2 cellular contexts compared by ENCODE assay signal in the genomic region with DNA sequence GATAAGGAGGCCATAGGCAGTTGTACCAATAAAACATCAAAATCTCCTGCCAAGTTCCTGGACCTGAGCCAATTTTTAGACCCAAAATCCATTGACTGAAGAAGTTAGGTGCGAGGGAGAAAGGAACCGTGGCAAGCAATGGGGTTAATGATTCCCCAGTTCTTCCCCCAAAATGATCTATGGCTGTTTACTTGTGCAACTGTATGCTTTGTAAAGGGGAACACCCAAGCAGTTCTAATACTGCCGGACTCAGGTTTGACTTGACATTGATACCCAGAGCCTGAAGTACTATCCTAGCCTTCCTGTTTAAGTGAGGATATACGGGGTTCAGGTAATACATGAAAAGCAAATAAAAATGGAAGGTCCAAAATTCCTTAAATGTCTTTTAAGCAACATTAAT.
TF ChIP-seq lines count a peak whose summit lies in the region.

No MANE protein-coding gene starts in this region.

TF ChIP-seq in HepG2, 621 proteins besides CTCF, POLR2A, EP300 and RAD21:
- TF ChIP-seq FOXP1 (IDR thresholded peaks at IDR 0.05): no peak
- TF ChIP-seq FOXP1 (CRISPR knock-in tag; IDR thresholded peaks at IDR 0.05): peak; percentile 55
- no peak for TF ChIP-seq BORCS8-MEF2B (CRISPR knock-in tag; IDR thresholded peaks at IDR 0.05)
- peak; percentile 58 for TF ChIP-seq CEBPG (CRISPR knock-in tag; IDR thresholded peaks at IDR 0.05)
- TF ChIP-seq ZNF652 (CRISPR knock-in tag; IDR thresholded peaks at IDR 0.05; ENCODE audit: borderline replicate concordance, low read depth): peak; percentile 44; the same call in 1 of the 2 replicates
- no peak for TF ChIP-seq PHF8 (CRISPR knock-in tag; IDR thresholded peaks at IDR 0.05)
- TF ChIP-seq SMARCC2 (IDR thresholded peaks at IDR 0.05): no peak
- TF ChIP-seq ZNF841 (CRISPR knock-in tag; IDR thresholded peaks at IDR 0.05; ENCODE audit: borderline replicate concordance): no peak
- TF ChIP-seq SOX6 (IDR thresholded peaks at IDR 0.05): no peak
- TF ChIP-seq SOX6 (CRISPR knock-in tag; IDR thresholded peaks at IDR 0.05): peak; percentile 32; the same call in 1 of the 2 replicates
- TF ChIP-seq FOXA3 (CRISPR knock-in tag; IDR thresholded peaks at IDR 0.05): peak; percentile 49
- TF ChIP-seq ZNF670 (CRISPR knock-in tag; IDR thresholded peaks at IDR 0.05; ENCODE audit: borderline replicate concordance): no peak
- 0 out of 2 replicates have a peak, but pooled peaks have one; percentile 10 for TF ChIP-seq MED1 (CRISPR knock-in tag; IDR thresholded peaks at IDR 0.05)
- TF ChIP-seq, protein P1, sequence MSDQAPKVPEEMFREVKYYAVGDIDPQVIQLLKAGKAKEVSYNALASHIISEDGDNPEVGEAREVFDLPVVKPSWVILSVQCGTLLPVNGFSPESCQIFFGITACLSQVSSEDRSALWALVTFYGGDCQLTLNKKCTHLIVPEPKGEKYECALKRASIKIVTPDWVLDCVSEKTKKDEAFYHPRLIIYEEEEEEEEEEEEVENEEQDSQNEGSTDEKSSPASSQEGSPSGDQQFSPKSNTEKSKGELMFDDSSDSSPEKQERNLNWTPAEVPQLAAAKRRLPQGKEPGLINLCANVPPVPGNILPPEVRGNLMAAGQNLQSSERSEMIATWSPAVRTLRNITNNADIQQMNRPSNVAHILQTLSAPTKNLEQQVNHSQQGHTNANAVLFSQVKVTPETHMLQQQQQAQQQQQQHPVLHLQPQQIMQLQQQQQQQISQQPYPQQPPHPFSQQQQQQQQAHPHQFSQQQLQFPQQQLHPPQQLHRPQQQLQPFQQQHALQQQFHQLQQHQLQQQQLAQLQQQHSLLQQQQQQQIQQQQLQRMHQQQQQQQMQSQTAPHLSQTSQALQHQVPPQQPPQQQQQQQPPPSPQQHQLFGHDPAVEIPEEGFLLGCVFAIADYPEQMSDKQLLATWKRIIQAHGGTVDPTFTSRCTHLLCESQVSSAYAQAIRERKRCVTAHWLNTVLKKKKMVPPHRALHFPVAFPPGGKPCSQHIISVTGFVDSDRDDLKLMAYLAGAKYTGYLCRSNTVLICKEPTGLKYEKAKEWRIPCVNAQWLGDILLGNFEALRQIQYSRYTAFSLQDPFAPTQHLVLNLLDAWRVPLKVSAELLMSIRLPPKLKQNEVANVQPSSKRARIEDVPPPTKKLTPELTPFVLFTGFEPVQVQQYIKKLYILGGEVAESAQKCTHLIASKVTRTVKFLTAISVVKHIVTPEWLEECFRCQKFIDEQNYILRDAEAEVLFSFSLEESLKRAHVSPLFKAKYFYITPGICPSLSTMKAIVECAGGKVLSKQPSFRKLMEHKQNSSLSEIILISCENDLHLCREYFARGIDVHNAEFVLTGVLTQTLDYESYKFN (CRISPR knock-in tag; conservative IDR thresholded peaks at IDR 0.05): peak; percentile 53
- no peak for TF ChIP-seq LCORL (IDR thresholded peaks at IDR 0.05)
- peak; percentile 44; the same call in 1 of the 2 replicates for TF ChIP-seq LCORL (CRISPR knock-in tag; IDR thresholded peaks at IDR 0.05)
- TF ChIP-seq, protein P2, sequence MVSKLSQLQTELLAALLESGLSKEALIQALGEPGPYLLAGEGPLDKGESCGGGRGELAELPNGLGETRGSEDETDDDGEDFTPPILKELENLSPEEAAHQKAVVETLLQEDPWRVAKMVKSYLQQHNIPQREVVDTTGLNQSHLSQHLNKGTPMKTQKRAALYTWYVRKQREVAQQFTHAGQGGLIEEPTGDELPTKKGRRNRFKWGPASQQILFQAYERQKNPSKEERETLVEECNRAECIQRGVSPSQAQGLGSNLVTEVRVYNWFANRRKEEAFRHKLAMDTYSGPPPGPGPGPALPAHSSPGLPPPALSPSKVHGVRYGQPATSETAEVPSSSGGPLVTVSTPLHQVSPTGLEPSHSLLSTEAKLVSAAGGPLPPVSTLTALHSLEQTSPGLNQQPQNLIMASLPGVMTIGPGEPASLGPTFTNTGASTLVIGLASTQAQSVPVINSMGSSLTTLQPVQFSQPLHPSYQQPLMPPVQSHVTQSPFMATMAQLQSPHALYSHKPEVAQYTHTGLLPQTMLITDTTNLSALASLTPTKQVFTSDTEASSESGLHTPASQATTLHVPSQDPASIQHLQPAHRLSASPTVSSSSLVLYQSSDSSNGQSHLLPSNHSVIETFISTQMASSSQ (IDR thresholded peaks at IDR 0.05; ENCODE audit: low read depth): peak; percentile 71
- TF ChIP-seq, protein P2 (CRISPR knock-in tag; IDR thresholded peaks at IDR 0.05; ENCODE audit: borderline replicate concordance): peak; percentile 43; the same call in 1 of the 2 replicates
- no peak for TF ChIP-seq DR1 (CRISPR knock-in tag; IDR thresholded peaks at IDR 0.05)
- TF ChIP-seq SIX1 (CRISPR knock-in tag; IDR thresholded peaks at IDR 0.05; ENCODE audit: borderline replicate concordance): 0 out of 2 replicates have a peak, but pooled peaks have one; percentile 54
- no peak for TF ChIP-seq ZEB1 (IDR thresholded peaks at IDR 0.05; ENCODE audit: insufficient replicate concordance, low read depth)
- TF ChIP-seq GATAD2A (CRISPR knock-in tag; IDR thresholded peaks at IDR 0.05): 0 out of 2 replicates have a peak, but pooled peaks have one; percentile 12
- TF ChIP-seq RBM22 (optimal IDR thresholded peaks at IDR 0.05; ENCODE audit: low read length): no peak
- peak; percentile 24; the same call in 1 of the 2 replicates for TF ChIP-seq MIXL1 (CRISPR knock-in tag; IDR thresholded peaks at IDR 0.05)

TF ChIP-seq in K562, 482 proteins besides CTCF, POLR2A, EP300 and RAD21:
- TF ChIP-seq TAL1 (IDR thresholded peaks at IDR 0.05) (no peak), NFIC (IDR thresholded peaks at IDR 0.05) (peak; percentile 84)
TF ChIP-seq in K562: peak in this region for 1.
